In the genomic region with DNA sequence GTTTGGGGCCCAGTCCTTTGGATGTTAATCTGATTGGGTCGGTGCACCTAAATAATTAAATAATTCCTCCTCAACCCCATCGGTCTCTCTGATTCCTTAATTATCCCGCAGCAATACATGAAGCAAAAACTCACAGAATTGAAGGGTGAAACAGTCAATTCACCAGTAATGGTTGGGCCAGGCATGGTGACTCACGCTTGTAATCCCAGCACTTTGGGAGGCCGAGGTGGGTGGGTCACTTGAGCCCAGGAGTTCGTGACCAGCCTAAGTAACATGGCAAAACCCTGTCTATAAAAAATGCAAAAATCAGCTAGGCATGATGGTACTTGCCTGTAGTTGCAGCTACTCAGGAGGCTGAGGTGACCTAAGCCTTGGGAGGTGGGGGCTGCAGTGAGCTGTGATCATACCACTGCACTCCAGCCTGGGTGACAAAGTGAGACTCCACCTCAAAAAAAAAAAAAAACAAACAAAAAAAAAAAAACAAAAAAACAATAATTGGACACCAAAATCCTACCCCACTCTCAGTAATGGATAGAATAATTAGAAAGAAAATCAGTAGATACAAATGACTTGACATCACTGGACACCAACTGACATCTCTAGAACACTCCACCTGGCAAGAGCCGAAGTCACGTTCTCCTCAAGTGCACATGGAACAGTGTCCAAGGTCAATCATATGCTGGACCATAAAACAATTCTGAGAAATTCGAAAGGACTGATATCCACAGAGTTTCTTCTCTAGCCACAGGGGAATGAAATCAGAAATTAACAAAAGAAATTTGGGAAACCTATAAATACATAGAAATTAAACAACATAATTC, we compare ENCODE assay signal across 1 cellular context.
TF ChIP-seq lines count a peak whose summit lies in the region.

No MANE protein-coding gene starts in this region.

TF ChIP-seq in HCT116, 20 proteins besides CTCF, POLR2A, EP300 and RAD21 (continued from another document):
- TF ChIP-seq, protein P1, sequence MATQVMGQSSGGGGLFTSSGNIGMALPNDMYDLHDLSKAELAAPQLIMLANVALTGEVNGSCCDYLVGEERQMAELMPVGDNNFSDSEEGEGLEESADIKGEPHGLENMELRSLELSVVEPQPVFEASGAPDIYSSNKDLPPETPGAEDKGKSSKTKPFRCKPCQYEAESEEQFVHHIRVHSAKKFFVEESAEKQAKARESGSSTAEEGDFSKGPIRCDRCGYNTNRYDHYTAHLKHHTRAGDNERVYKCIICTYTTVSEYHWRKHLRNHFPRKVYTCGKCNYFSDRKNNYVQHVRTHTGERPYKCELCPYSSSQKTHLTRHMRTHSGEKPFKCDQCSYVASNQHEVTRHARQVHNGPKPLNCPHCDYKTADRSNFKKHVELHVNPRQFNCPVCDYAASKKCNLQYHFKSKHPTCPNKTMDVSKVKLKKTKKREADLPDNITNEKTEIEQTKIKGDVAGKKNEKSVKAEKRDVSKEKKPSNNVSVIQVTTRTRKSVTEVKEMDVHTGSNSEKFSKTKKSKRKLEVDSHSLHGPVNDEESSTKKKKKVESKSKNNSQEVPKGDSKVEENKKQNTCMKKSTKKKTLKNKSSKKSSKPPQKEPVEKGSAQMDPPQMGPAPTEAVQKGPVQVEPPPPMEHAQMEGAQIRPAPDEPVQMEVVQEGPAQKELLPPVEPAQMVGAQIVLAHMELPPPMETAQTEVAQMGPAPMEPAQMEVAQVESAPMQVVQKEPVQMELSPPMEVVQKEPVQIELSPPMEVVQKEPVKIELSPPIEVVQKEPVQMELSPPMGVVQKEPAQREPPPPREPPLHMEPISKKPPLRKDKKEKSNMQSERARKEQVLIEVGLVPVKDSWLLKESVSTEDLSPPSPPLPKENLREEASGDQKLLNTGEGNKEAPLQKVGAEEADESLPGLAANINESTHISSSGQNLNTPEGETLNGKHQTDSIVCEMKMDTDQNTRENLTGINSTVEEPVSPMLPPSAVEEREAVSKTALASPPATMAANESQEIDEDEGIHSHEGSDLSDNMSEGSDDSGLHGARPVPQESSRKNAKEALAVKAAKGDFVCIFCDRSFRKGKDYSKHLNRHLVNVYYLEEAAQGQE (IDR thresholded peaks at IDR 0.05; ENCODE audit: low read depth) = no peak
- TF ChIP-seq CBX3 (IDR thresholded peaks at IDR 0.05; ENCODE audit: low read depth) (no peak), POLR2AphosphoS5 (IDR thresholded peaks at IDR 0.05; ENCODE audit: low read depth, low read length) (no peak)
- TF ChIP-seq, protein P2, sequence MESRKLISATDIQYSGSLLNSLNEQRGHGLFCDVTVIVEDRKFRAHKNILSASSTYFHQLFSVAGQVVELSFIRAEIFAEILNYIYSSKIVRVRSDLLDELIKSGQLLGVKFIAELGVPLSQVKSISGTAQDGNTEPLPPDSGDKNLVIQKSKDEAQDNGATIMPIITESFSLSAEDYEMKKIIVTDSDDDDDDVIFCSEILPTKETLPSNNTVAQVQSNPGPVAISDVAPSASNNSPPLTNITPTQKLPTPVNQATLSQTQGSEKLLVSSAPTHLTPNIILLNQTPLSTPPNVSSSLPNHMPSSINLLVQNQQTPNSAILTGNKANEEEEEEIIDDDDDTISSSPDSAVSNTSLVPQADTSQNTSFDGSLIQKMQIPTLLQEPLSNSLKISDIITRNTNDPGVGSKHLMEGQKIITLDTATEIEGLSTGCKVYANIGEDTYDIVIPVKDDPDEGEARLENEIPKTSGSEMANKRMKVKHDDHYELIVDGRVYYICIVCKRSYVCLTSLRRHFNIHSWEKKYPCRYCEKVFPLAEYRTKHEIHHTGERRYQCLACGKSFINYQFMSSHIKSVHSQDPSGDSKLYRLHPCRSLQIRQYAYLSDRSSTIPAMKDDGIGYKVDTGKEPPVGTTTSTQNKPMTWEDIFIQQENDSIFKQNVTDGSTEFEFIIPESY (IDR thresholded peaks at IDR 0.05; ENCODE audit: extremely low read depth, insufficient replicate concordance, low read length) = no peak
